Comparison of ENCODE assay signal across 25 cellular contexts in genomic region chr12:20508962-20509361, GRCh38.
DNase-seq lines count a peak whose midpoint lies in the region; ATAC-seq and TF ChIP-seq lines count a peak whose summit lies in the region.
"Had no signal": no experiment of that assay in that cellular context is flagged by ENCODE, and none has a peak within 500 bp of the region (broad histone marks: within the 10 kb centered on the region; RNA-seq: fewer than 3 reads in every experiment).

No MANE protein-coding gene starts in this region.

- no peak for TF ChIP-seq CTCF in heart left ventricle (IDR thresholded peaks at IDR 0.05)
- TF ChIP-seq CTCF in heart right ventricle (IDR thresholded peaks at IDR 0.05): no peak

- H3K27ac Mint-ChIP-seq in T-helper 2 cell treated with Interferon-gamma antibody and Interleukin-4, amounts not matched to agents 5 μg/mL and 100 μg/mL, for 36 hours: no peak overlapping the region
- H3K27ac Mint-ChIP-seq: CD8-positive, alpha-beta T cell had no signal

- DNase-seq in heart left ventricle (no peak), cardiac septum (ENCODE audit: low spot score) (no peak), NCI-H82 (lab: John Stamatoyannopoulos, UW) (peak; percentile 92), heart right ventricle (no peak), EL (no peak)
- no peak for DNase-seq in T-helper 2 cell treated with Interferon-gamma antibody and Interleukin-4, amounts not matched to agents 5 μg/mL and 100 μg/mL, for 36 hours (ENCODE audit: low spot score)
- DNase-seq: Caco-2; CD8-positive, alpha-beta T cell; DMS 273 treated with DMSO at 0.1 percent for 48 hours; DMS79; H7; KG1; MG63; NCI-H2029; NCI-H2171; NCI-H226; NCI-H510A; NCI-H774; SIG-M5; T-helper 2 cell had no signal

- no peaks in the 10 kb centered on the region for H3K4me1 Mint-ChIP-seq in T-helper 2 cell treated with Interferon-gamma antibody and Interleukin-4, amounts not matched to agents 5 μg/mL and 100 μg/mL, for 36 hours (ENCODE audit: low read depth)

- H3K9me3 ChIP-seq in heart left ventricle (no peaks in the 10 kb centered on the region), heart right ventricle (no peaks in the 10 kb centered on the region)
- H3K9me3 ChIP-seq: Caco-2, MG63 had no signal

- no peak for TF ChIP-seq POLR2A in heart left ventricle (IDR thresholded peaks at IDR 0.05)

- no peaks in the 10 kb centered on the region for H3K9me3 Mint-ChIP-seq in T-helper 2 cell treated with Interferon-gamma antibody and Interleukin-4, amounts not matched to agents 5 μg/mL and 100 μg/mL, for 36 hours
- H3K9me3 Mint-ChIP-seq: CD8-positive, alpha-beta T cell had no signal

- peaks cover 0 to 65% (median 25%) of the 10 kb centered on the region in 12 donors for H3K4me1 ChIP-seq in heart left ventricle
- H3K4me1 ChIP-seq in heart right ventricle: peaks cover 0 to 73% (median 24%) of the 10 kb centered on the region in 9 donors
- H3K4me1 ChIP-seq: Caco-2 had no signal

- ATAC-seq in heart left ventricle: peak; percentile 17 to 73 (median 54)
- ATAC-seq in heart right ventricle: peak in 6 of 8 donors; percentile 10 to 78 (median 38)
- ATAC-seq in HG02884 (IDR thresholded peaks at IDR 0.05; ENCODE audit: unreplicated experiment): no peak
- ATAC-seq in GM21423 (IDR thresholded peaks at IDR 0.05; ENCODE audit: unreplicated experiment): no peak
- ATAC-seq: CD8-positive, alpha-beta T cell; Panc1 had no signal

- H3K36me3 ChIP-seq in heart left ventricle: no peaks in the 10 kb centered on the region
- H3K36me3 ChIP-seq in heart right ventricle: no peaks in the 10 kb centered on the region
- H3K36me3 ChIP-seq: MG63 had no signal

- H3K27ac ChIP-seq in heart left ventricle (peak overlapping the region in 5 of 12 donors; percentile 25 to 50 (median 29)), heart right ventricle (peak overlapping the region in 6 of 10 donors; percentile 1 to 41 (median 22))
- H3K27ac ChIP-seq: C4-2B, RWPE1 had no signal

- 50 to 66% (median 56%) methylated on average over 5 of the region's 5 CpGs for WGBS in heart left ventricle, 4 donors
- WGBS in heart right ventricle, 2 donors: 60 to 61% methylated on average over 5 of the region's 5 CpGs

- H3K36me3 Mint-ChIP-seq in T-helper 2 cell treated with Interferon-gamma antibody and Interleukin-4, amounts not matched to agents 5 μg/mL and 100 μg/mL, for 36 hours (ENCODE audit: low read depth): no peaks in the 10 kb centered on the region
- H3K36me3 Mint-ChIP-seq: CD8-positive, alpha-beta T cell had no signal

- no peaks in the 10 kb centered on the region for H3K27me3 ChIP-seq in heart left ventricle
- no peaks in the 10 kb centered on the region for H3K27me3 ChIP-seq in heart right ventricle
- H3K27me3 ChIP-seq: MG63 had no signal

- no peak overlapping the region for H3K4me3 Mint-ChIP-seq in T-helper 2 cell treated with Interferon-gamma antibody and Interleukin-4, amounts not matched to agents 5 μg/mL and 100 μg/mL, for 36 hours
- H3K4me3 Mint-ChIP-seq: CD8-positive, alpha-beta T cell had no signal

- H3K4me3 ChIP-seq in heart left ventricle (no peak overlapping the region), heart right ventricle (no peak overlapping the region)
- H3K4me3 ChIP-seq: MG63 had no signal

- no peaks in the 10 kb centered on the region for H3K27me3 Mint-ChIP-seq in T-helper 2 cell treated with Interferon-gamma antibody and Interleukin-4, amounts not matched to agents 5 μg/mL and 100 μg/mL, for 36 hours (ENCODE audit: low read depth)

- intact Hi-C loops in heart left ventricle (cut with DNase I): no loop called here
- intact Hi-C loops in cardiac septum (cut with DNase I): no loop called here
- intact Hi-C loops in heart right ventricle (cut with DNase I): no loop called here

Comparison
In these comparisons a context has a peak if more than half of its experiments do, and no peak if none do; other contexts are left out.
1. ATAC-seq: peak in heart left ventricle (4 of 4) and heart right ventricle (6 of 8); none in HG02884 (single experiment) and GM21423 (single experiment).